In genomic region chr6:136591617-136592016, GRCh38 we compare ENCODE assay signal across 24 cellular contexts.
"Had no signal": no experiment of that assay in that cellular context is flagged by ENCODE, and none has a peak within 500 bp of the region (broad histone marks: within the 10 kb centered on the region; RNA-seq: fewer than 3 reads in every experiment).

No MANE protein-coding gene starts in this region.

- H3K79me2 ChIP-seq: hepatocyte had no signal

- H3K27me3 ChIP-seq: hepatocyte, ovary, right atrium auricular region, right lobe of liver, stomach, testis, thyroid gland, transverse colon, upper lobe of left lung had no signal

- H3K4me3 Mint-ChIP-seq: naive thymus-derived CD8-positive, alpha-beta T cell; stimulated activated naive B cell treated with anti-CD40 and anti-IgM and Interleukin-4, amounts not matched to agents 10 μg/mL and 1 μg/mL and 100 μg/mL, for 72 hours had no signal

- H3K27ac ChIP-seq: hepatocyte, lower lobe of right lung, ovary, right atrium auricular region, right lobe of liver, stomach, testis, thyroid gland, transverse colon, upper lobe of left lung had no signal

- H2AFZ ChIP-seq: hepatocyte had no signal

- H3K36me3 ChIP-seq: ovary, right atrium auricular region had no signal

- H3K27ac Mint-ChIP-seq: progenitor cell of endocrine pancreas; stimulated activated naive B cell treated with anti-CD40 and anti-IgM and Interleukin-4, amounts not matched to agents 10 μg/mL and 1 μg/mL and 100 μg/mL, for 72 hours had no signal

- DNase-seq: kidney glomerular epithelial cell; left cardiac atrium; lower lobe of right lung; mammary epithelial cell; mesenchymal stem cell; naive thymus-derived CD8-positive, alpha-beta T cell; ovary; right lobe of liver; stimulated activated CD4-positive, alpha-beta T cell treated with anti-CD3 and anti-CD28 coated beads, Interleukin-1b, Interleukin-23, amount 100 ng/mL, for 48 hours; stimulated activated CD4-positive, alpha-beta T cell treated with anti-CD3 and anti-CD28 coated beads, Interleukin-2, amount 100 ng/mL, for 48 hours; stimulated activated CD4-positive, alpha-beta T cell treated with anti-CD3 and anti-CD28 coated beads, Interleukin-4, amount 100 ng/mL, for 4 hours; stimulated activated CD8-positive, alpha-beta memory T cell treated with anti-CD3 and anti-CD28 coated beads, Interleukin-4, amount 100 ng/mL, for 48 hours; stimulated activated naive B cell treated with anti-CD40 and anti-IgM and Interleukin-4, amounts not matched to agents 10 μg/mL and 1 μg/mL and 100 μg/mL, for 72 hours; stimulated activated naive CD8-positive, alpha-beta T cell treated with anti-CD3 and anti-CD28 coated beads, Interleukin-15, Interleukin-2, amounts not matched to agents 100 U/mL and 50 U/mL, for 24 hours; stomach; testis; thyroid gland; transverse colon; upper lobe of left lung had no signal

- H3K9me3 Mint-ChIP-seq: naive thymus-derived CD8-positive, alpha-beta T cell had no signal

- H3K9me3 ChIP-seq: lower lobe of right lung, ovary, right atrium auricular region, right lobe of liver, stomach, testis, thyroid gland, transverse colon, upper lobe of left lung had no signal

- H3K4me3 ChIP-seq: hepatocyte, lower lobe of right lung, ovary, right atrium auricular region, right lobe of liver, smooth muscle cell, stomach, testis, thyroid gland, transverse colon, upper lobe of left lung had no signal

- ATAC-seq: left cardiac atrium; left lobe of liver; lower lobe of right lung; naive thymus-derived CD8-positive, alpha-beta T cell; right lobe of liver; stimulated activated naive B cell treated with anti-CD40 and anti-IgM and Interleukin-4, amounts not matched to agents 10 μg/mL and 1 μg/mL and 100 μg/mL, for 72 hours; stimulated activated naive CD8-positive, alpha-beta T cell treated with anti-CD3 and anti-CD28 coated beads, Interleukin-15, Interleukin-2, amounts not matched to agents 100 U/mL and 50 U/mL, for 24 hours had no signal

- H3K27me3 Mint-ChIP-seq: naive thymus-derived CD8-positive, alpha-beta T cell; stimulated activated naive B cell treated with anti-CD40 and anti-IgM and Interleukin-4, amounts not matched to agents 10 μg/mL and 1 μg/mL and 100 μg/mL, for 72 hours had no signal

- H3K4me2 ChIP-seq: hepatocyte, smooth muscle cell had no signal

- H3K4me1 ChIP-seq: right lobe of liver had no signal
